Comparison of ENCODE assay signal across 25 cellular contexts in the genomic region with DNA sequence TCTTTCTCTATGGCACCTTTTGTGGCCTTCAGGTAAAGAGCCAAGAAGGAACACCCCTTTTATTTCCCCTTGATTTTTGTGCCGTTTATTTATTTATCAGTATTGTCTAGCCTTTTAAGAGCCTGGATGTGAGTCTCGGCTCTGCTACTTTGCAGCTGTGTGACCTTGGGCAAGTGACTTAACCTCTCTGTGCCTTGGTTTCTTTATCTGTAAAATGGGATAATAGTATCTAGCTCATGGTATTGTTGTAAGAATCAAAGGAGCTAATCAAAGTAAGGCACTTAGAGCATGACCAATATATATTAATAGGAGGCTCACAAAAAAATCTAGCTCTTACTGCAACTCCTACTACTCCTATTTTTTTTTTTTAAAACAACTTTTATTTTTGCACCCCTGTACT.
DNase-seq lines count a peak whose midpoint lies in the region; ATAC-seq, FAIRE-seq and TF ChIP-seq lines count a peak whose summit lies in the region.
"Had no signal": no experiment of that assay in that cellular context is flagged by ENCODE, and none has a peak within 500 bp of the region (broad histone marks: within the 10 kb centered on the region; RNA-seq: fewer than 3 reads in every experiment).

No MANE protein-coding gene starts in this region.

- no peak for ATAC-seq in activated B cell treated with CpG ODN at 0.5 μM for 24 hours (ENCODE audit: low read depth)
- no peak for ATAC-seq in memory B cell (ENCODE audit: low read depth)
- ATAC-seq in stimulated activated naive CD8-positive, alpha-beta T cell treated with anti-CD3 and anti-CD28 coated beads, Interleukin-15, amount 100 ng/mL, for 72 hours = no peak
- ATAC-seq in GM18861 (IDR thresholded peaks at IDR 0.05; ENCODE audit: unreplicated experiment) = no peak
- ATAC-seq: HepG2 had no signal

- no peak overlapping the region for H3K27ac ChIP-seq in PC-9
- H3K27ac ChIP-seq: SJSA1 had no signal

- no peak overlapping the region for H3K4me3 ChIP-seq in PC-9
- H3K4me3 ChIP-seq: SJSA1 had no signal

- H3K27ac Mint-ChIP-seq in activated B cell treated with CpG ODN at 0.5 μM for 24 hours (peak overlapping the region; percentile 43), memory B cell (peak overlapping the region; percentile 73)
- peak overlapping the region; percentile 36 to 61 for H3K27ac Mint-ChIP-seq in stimulated activated naive CD8-positive, alpha-beta T cell treated with anti-CD3 and anti-CD28 coated beads, Interleukin-15, amount 100 ng/mL, for 72 hours
- H3K27ac Mint-ChIP-seq: B cell had no signal

- H3K9me3 Mint-ChIP-seq in activated B cell treated with CpG ODN at 0.5 μM for 24 hours = peaks cover 11% of the 10 kb centered on the region
- H3K9me3 Mint-ChIP-seq in memory B cell = peaks cover 5% of the 10 kb centered on the region
- peaks cover 5 to 19% of the 10 kb centered on the region in 2 donors for H3K9me3 Mint-ChIP-seq in stimulated activated naive CD8-positive, alpha-beta T cell treated with anti-CD3 and anti-CD28 coated beads, Interleukin-15, amount 100 ng/mL, for 72 hours

- intact Hi-C loops in activated B cell treated with CpG ODN at 0.5 μM for 24 hours (cut with micrococcal nuclease) = no loop called here
- intact Hi-C loops in PC-9 (cut with micrococcal nuclease; ENCODE audit: unreplicated experiment) = no loop called here

- H3K9me2 ChIP-seq in PC-9 (ENCODE audit: insufficient read depth) = no peaks in the 10 kb centered on the region

- no TSS peak for BruUV-seq in PC-9 (replicated peaks; lab: Mats Ljungman, UMichigan)

- POLR2A ChIA-PET in activated B cell treated with CpG ODN at 0.5 μM for 24 hours (lab: Charles Lee) = interaction anchor here (0.6 to 1.3 kb wide), 2 partner anchors 23 to 53 kb away, joined by 4 to 5 read pairs; no protein-coding TSS in a partner anchor
- POLR2A ChIA-PET in PC-9 (lab: Charles Lee; ENCODE audit: unreplicated experiment) = interaction anchor here (0.6 kb wide), 1 partner anchor 41 kb away, joined by 4 read pairs; no protein-coding TSS in a partner anchor

- H3K4me3 Mint-ChIP-seq in activated B cell treated with CpG ODN at 0.5 μM for 24 hours (no peak overlapping the region), memory B cell (no peak overlapping the region)
- H3K4me3 Mint-ChIP-seq in stimulated activated naive CD8-positive, alpha-beta T cell treated with anti-CD3 and anti-CD28 coated beads, Interleukin-15, amount 100 ng/mL, for 72 hours = no peak overlapping the region
- H3K4me3 Mint-ChIP-seq: B cell had no signal

- no peaks in the 10 kb centered on the region for H3K9me3 ChIP-seq in PC-9 (ENCODE audit: insufficient read depth, low read depth)
- H3K9me3 ChIP-seq: SJSA1 had no signal

- H3K27me3 Mint-ChIP-seq in activated B cell treated with CpG ODN at 0.5 μM for 24 hours (no peaks in the 10 kb centered on the region), memory B cell (no peaks in the 10 kb centered on the region)
- no peaks in the 10 kb centered on the region for H3K27me3 Mint-ChIP-seq in stimulated activated naive CD8-positive, alpha-beta T cell treated with anti-CD3 and anti-CD28 coated beads, Interleukin-15, amount 100 ng/mL, for 72 hours
- H3K27me3 Mint-ChIP-seq: B cell had no signal

- no peak overlapping the region for H3K4me2 ChIP-seq in PC-9

- H2AFZ ChIP-seq in PC-9 = no peak overlapping the region

- H3K79me2 ChIP-seq in PC-9 (ENCODE audit: low read depth) = peaks cover 70% of the 10 kb centered on the region

- H3K36me3 ChIP-seq in PC-9 (ENCODE audit: low read depth) = peaks cover 26% of the 10 kb centered on the region; the same call in 1 of the 2 replicates
- H3K36me3 ChIP-seq: SJSA1 had no signal

- no peaks in the 10 kb centered on the region for H3K27me3 ChIP-seq in PC-9 (ENCODE audit: insufficient read depth, low read depth)
- H3K27me3 ChIP-seq: SJSA1 had no signal

- H3K36me3 Mint-ChIP-seq in activated B cell treated with CpG ODN at 0.5 μM for 24 hours (ENCODE audit: low read depth) = peaks cover 38% of the 10 kb centered on the region
- H3K36me3 Mint-ChIP-seq in memory B cell = peaks cover 23% of the 10 kb centered on the region

- TF ChIP-seq CTCF in activated B cell treated with CpG ODN at 0.5 μM for 24 hours (IDR thresholded peaks at IDR 0.05) = no peak
- TF ChIP-seq CTCF in PC-9 (conservative IDR thresholded peaks at IDR 0.05) = no peak

- CTCF ChIA-PET in activated B cell treated with CpG ODN at 0.5 μM for 24 hours (lab: Charles Lee) = interaction anchor here (0.7 to 1.8 kb wide), 2 partner anchors 11 to 255 kb away, joined by 3 to 8 read pairs; no protein-coding TSS in a partner anchor
- CTCF ChIA-PET in PC-9 (lab: Charles Lee) = no interaction called here

- H3F3A ChIP-seq in PC-9 (ENCODE audit: insufficient read depth, low read depth) = peaks cover 10% of the 10 kb centered on the region; the same call in 1 of the 2 replicates

- no peak for DNase-seq in GM19239 (ENCODE audit: insufficient read length, low spot score)
- DNase-seq in activated B cell treated with CpG ODN at 0.5 μM for 24 hours = no peak
- DNase-seq in memory B cell (ENCODE audit: low spot score in 2 of 2) = no peak
- no peak for DNase-seq in stimulated activated naive CD8-positive, alpha-beta T cell treated with anti-CD3 and anti-CD28 coated beads, Interleukin-15, amount 100 ng/mL, for 72 hours
- no peak for DNase-seq in PC-9
- DNase-seq in T-helper 9 cell = no peak
- DNase-seq: Calu3; DMS79 treated with DMSO at 0.1 percent for 48 hours; GF-D8; H7; KBM-7; NCI-H1105 treated with DMSO at 0.1 percent for 48 hours; NCI-H146; NCI-H1930; NCI-H446 treated with DMSO at 0.1 percent for 48 hours; NCI-H526; NCI-H82; NK-92 treated with Interleukin-12 subunit alpha and Interleukin-12 subunit beta, amount 100 ng/mL, for 24 hours; Right ventricle myocardium superior; RPMI8226 had no signal

- FAIRE-seq in GM19239 (lab: Jason Lieb, UNC) = peak; percentile 28
- FAIRE-seq: GM12891, HepG2 had no signal

- no peaks in the 10 kb centered on the region for H3K4me1 ChIP-seq in PC-9 (replicated peaks; ENCODE audit: insufficient read depth)
- H3K4me1 ChIP-seq: SJSA1 had no signal

- H4K20me1 ChIP-seq in PC-9 (ENCODE audit: insufficient read depth) = no peaks in the 10 kb centered on the region; the same call in none of the 2 replicates

- peaks cover 46% of the 10 kb centered on the region for H3K4me1 Mint-ChIP-seq in activated B cell treated with CpG ODN at 0.5 μM for 24 hours
- H3K4me1 Mint-ChIP-seq in memory B cell = peaks cover 21% of the 10 kb centered on the region
- H3K4me1 Mint-ChIP-seq in stimulated activated naive CD8-positive, alpha-beta T cell treated with anti-CD3 and anti-CD28 coated beads, Interleukin-15, amount 100 ng/mL, for 72 hours = peaks cover 38% of the 10 kb centered on the region
